16 cellular contexts compared by ENCODE assay signal in genomic region chr6:125743604-125744003, GRCh38. TPM values are rescaled to one million over a fixed set of nuclear protein-coding genes. Genes with fewer than 3 reads are reported as not detected.
A peak's percentile ranks its signal among the peaks of the same experiment; 100 is the strongest.
DNase-seq lines count a peak whose midpoint lies in the region; ATAC-seq and TF ChIP-seq lines count a peak whose summit lies in the region.
"Had no signal": no experiment of that assay in that cellular context is flagged by ENCODE, and none has a peak within 500 bp of the region (broad histone marks: within the 10 kb centered on the region; RNA-seq: fewer than 3 reads in every experiment).

No MANE protein-coding gene starts in this region.

- in situ Hi-C loops in gastrocnemius medialis (cut with MboI; ENCODE audit: low sequenced_read_pairs in 4 of 4), result no loop called here

- H3K27ac ChIP-seq in HEK293 (ENCODE audit: extremely low read depth, low read depth, low read length) (no peak overlapping the region), coronary artery (peak overlapping the region; percentile 81 to 98), gastrocnemius medialis (peak overlapping the region; percentile 89 to 99 (median 94))
- H3K27ac ChIP-seq: SJCRH30 had no signal

- H3K9me3 ChIP-seq in HEK293 (ENCODE audit: control insufficient read depth, insufficient read depth, low read depth, low read length) (no peaks in the 10 kb centered on the region), gastrocnemius medialis (no peaks in the 10 kb centered on the region)
- H3K9me3 ChIP-seq: BE2C, SJCRH30 had no signal

- POLR2A ChIA-PET in HEK293 (lab: Yijun Ruan, JAX), result no interaction called here

- DNase-seq in NCI-H69 (lab: John Stamatoyannopoulos, UW) (peak; percentile 83), coronary artery (ENCODE audit: low spot score) (no peak), gastrocnemius medialis (no peak), iPS-NIHi11 (ENCODE audit: low spot score) (no peak), amygdala (lab: John Stamatoyannopoulos, UW) (no peak), H4 (ENCODE audit: low spot score) (no peak)
- DNase-seq: BE2C; CD8-positive, alpha-beta T cell; H9; NCI-H1092; NCI-H446; RPMI8226; SJCRH30; SW 1271 had no signal

- no peak for ATAC-seq in gastrocnemius medialis
- ATAC-seq: CD8-positive, alpha-beta T cell had no signal

- TF ChIP-seq CTCF in HEK293 (tag by site-specific recombination; IDR thresholded peaks at IDR 0.05) (no peak), coronary artery (IDR thresholded peaks at IDR 0.05) (no peak), gastrocnemius medialis (IDR thresholded peaks at IDR 0.05 in 4 of 5, conservative IDR thresholded peaks at IDR 0.05 in 1 of 5) (no peak)

- H3K4me3 ChIP-seq in HEK293 (ENCODE audit: low read depth, low read length) (no peak overlapping the region), coronary artery (peak overlapping the region; percentile 88), gastrocnemius medialis (peak overlapping the region; percentile 0 to 86 (median 50))
- H3K4me3 ChIP-seq: SJCRH30 had no signal

- H3K36me3 ChIP-seq in HEK293 (ENCODE audit: control insufficient read depth in 2 of 2, insufficient read depth in 1 of 2, low read length in 2 of 2) (no peaks in the 10 kb centered on the region), gastrocnemius medialis (no peaks in the 10 kb centered on the region)
- H3K36me3 ChIP-seq: BE2C, SJCRH30 had no signal

- TF ChIP-seq POLR2A in gastrocnemius medialis (IDR thresholded peaks at IDR 0.05), result no peak

- intact Hi-C loops in gastrocnemius medialis (cut with DNase I; ENCODE audit: low total_unique reads), result loop anchor here (2.0 kb wide), 1 partner anchor 73 kb away; no protein-coding TSS in a partner anchor

- no peaks in the 10 kb centered on the region for H3K27me3 ChIP-seq in gastrocnemius medialis

- CTCF ChIA-PET in HEK293 (lab: Yijun Ruan, JAX), result interaction anchor here (0.6 to 1.0 kb wide), 2 partner anchors 11 to 380 kb away, joined by 3 read pairs; no protein-coding TSS in a partner anchor

- peaks cover 5% of the 10 kb centered on the region; the same call in 1 of the 2 replicates for H3K4me1 ChIP-seq in HEK293 (ENCODE audit: control insufficient read depth, insufficient read depth, low read length)
- H3K4me1 ChIP-seq in gastrocnemius medialis, result peaks cover 11 to 36% of the 10 kb centered on the region in 2 donors

TF ChIP-seq in HEK293, 187 proteins besides CTCF, POLR2A, EP300 and RAD21:
- TF ChIP-seq ZNF10 (tag by site-specific recombination; IDR thresholded peaks at IDR 0.05), result peak; percentile 59; the same call in 1 of the 2 replicates
- TF ChIP-seq ZFP3 (tag by site-specific recombination; IDR thresholded peaks at IDR 0.05; ENCODE audit: low read depth), result no peak

RNA-seq across cellular contexts. Expression of gene HEY2, which starts 5.8 kb away (rescaled TPM):
- total RNA-seq in gastrocnemius medialis, result 1 to 10 TPM; 5.9 to 9.0 (median 7.4) TPM
- 0.93 TPM in 1 of 2 replicates, not detected in the other for total RNA-seq in H4 (2014; rRNA removed; shearing (Covaris generic))
- total RNA-seq: M059J had no signal

RNA-seq across cellular contexts. Expression of gene NCOA7, which starts 47.2 kb away (rescaled TPM):
- 1 to 10 TPM; 7.0 to 9.5 (median 9.2) TPM for total RNA-seq in gastrocnemius medialis
- total RNA-seq in H4 (2014; rRNA removed; shearing (Covaris generic)), result 26.1 and 33.4 TPM in 2 replicates
